1 cellular context compared by ENCODE assay signal in the genomic region with DNA sequence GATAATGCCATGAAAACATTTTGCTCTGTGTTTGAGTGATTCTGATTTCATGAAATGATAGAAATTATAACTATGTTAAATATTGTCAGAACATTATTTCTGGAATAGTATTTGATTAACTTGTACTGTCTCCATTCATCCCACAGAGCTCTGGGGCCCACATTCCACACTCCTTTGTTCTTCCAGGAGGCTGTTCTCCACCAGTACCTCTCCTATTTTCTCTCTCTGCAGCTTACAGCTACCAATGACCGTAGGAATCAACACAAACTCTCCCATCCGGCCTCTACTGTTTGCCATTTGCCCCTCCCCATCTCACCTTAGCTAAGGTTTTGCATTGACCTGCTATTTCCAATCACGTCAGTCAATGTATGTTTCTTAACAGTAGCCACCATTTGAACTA.
TF ChIP-seq lines count a peak whose summit lies in the region.

No MANE protein-coding gene starts in this region.

TF ChIP-seq in H1, 55 proteins besides CTCF, POLR2A, EP300 and RAD21:
- TF ChIP-seq TAF1 (IDR thresholded peaks at IDR 0.05; ENCODE audit: low read depth, low read length) (no peak), RBBP5 (IDR thresholded peaks at IDR 0.05; ENCODE audit: borderline replicate concordance, low read depth, low read length) (no peak), RXRA (IDR thresholded peaks at IDR 0.05; ENCODE audit: insufficient read depth, low read depth, low read length) (no peak), EZH2 (IDR thresholded peaks at IDR 0.05; ENCODE audit: low read depth, low read length, severe bottlenecking) (no peak), BCL11A (IDR thresholded peaks at IDR 0.05; ENCODE audit: low read depth in 2 of 2, low read length in 2 of 2) (no peak), FOSL1 (IDR thresholded peaks at IDR 0.05; ENCODE audit: insufficient read depth, low read depth, low read length) (no peak)
